ENCODE assay signal across 8 cellular contexts in genomic region chr9:33044162-33044673, GRCh38. TPM values are rescaled to one million over a fixed set of nuclear protein-coding genes. Genes with fewer than 3 reads are reported as not detected.
DNase-seq lines count a peak whose midpoint lies in the region; ATAC-seq and TF ChIP-seq lines count a peak whose summit lies in the region.

No MANE protein-coding gene starts in this region.

- H3K9me3 ChIP-seq in HEK293 (ENCODE audit: control insufficient read depth, insufficient read depth, low read depth, low read length) (no peaks in the 10 kb centered on the region), uterus (no peaks in the 10 kb centered on the region)

- peak; percentile 95 for ATAC-seq in left ventricle myocardium superior

- no peak for TF ChIP-seq CTCF in HEK293 (tag by site-specific recombination; IDR thresholded peaks at IDR 0.05)
- TF ChIP-seq CTCF in uterus (IDR thresholded peaks at IDR 0.05), result no peak

- H3K4me3 ChIP-seq in HEK293 (ENCODE audit: low read depth, low read length) (peak overlapping the region; percentile 62), uterus (peak overlapping the region; percentile 45 to 47)

- H3K27ac ChIP-seq in HEK293 (ENCODE audit: extremely low read depth, low read depth, low read length), result peak overlapping the region; percentile 71
- H3K27ac ChIP-seq in uterus, result peak overlapping the region; percentile 85 to 93

- H3K4me1 ChIP-seq in HEK293 (ENCODE audit: control insufficient read depth, insufficient read depth, low read length), result no peaks in the 10 kb centered on the region; the same call in 1 of the 2 replicates
- no peaks in the 10 kb centered on the region for H3K4me1 ChIP-seq in uterus

- TF ChIP-seq POLR2A in uterus (IDR thresholded peaks at IDR 0.05), result peak in 1 of 2 donors; percentile 40

- DNase-seq in GM04503 (ENCODE audit: low read depth) (peak; percentile 51), NCI-H1105 treated with DMSO at 0.1 percent for 48 hours (lab: John Stamatoyannopoulos, UW) (peak; percentile 92), T-helper 1 cell (peak; percentile 39 to 88 (median 55)), anterior cingulate cortex (lab: John Stamatoyannopoulos, UW) (peak in 57 of 58 donors; percentile 7 to 90 (median 67)), left ventricle myocardium superior (peak; percentile 90), posterior vena cava (ENCODE audit: low spot score) (peak; percentile 97), uterus (peak; percentile 83 to 85)

- intact Hi-C loops in left ventricle myocardium superior (cut with micrococcal nuclease) (no loop called here), posterior vena cava (cut with DNase I) (no loop called here), uterus (cut with DNase I; ENCODE audit: low total_unique reads) (no loop called here)

- H3K36me3 ChIP-seq in HEK293 (ENCODE audit: control insufficient read depth in 2 of 2, insufficient read depth in 1 of 2, low read length in 2 of 2), result peaks cover 11 to 53% of the 10 kb centered on the region in 2 experiments
- H3K36me3 ChIP-seq in uterus, result no peaks in the 10 kb centered on the region

- H3K27me3 ChIP-seq in uterus, result no peaks in the 10 kb centered on the region

- CTCF ChIA-PET in HEK293 (lab: Yijun Ruan, JAX), result interaction anchor here (0.6 to 2.5 kb wide), 12 partner anchors 8 to 665 kb away, joined by 3 to 10 read pairs (median 4); no protein-coding TSS in a partner anchor

- POLR2A ChIA-PET in HEK293 (lab: Yijun Ruan, JAX), result interaction anchor here (1.0 to 7.8 kb wide), 10 partner anchors 8 to 666 kb away, joined by 3 to 78 read pairs (median 4); partner anchors contain the start of genes DNAJA1 and SMU1

TF ChIP-seq in HEK293, 187 proteins besides CTCF, POLR2A, EP300 and RAD21 (continues in another document):
- TF ChIP-seq ZBTB21 (tag by site-specific recombination; IDR thresholded peaks at IDR 0.05) (peak; percentile 90), ATF2 (tag by site-specific recombination; IDR thresholded peaks at IDR 0.05; ENCODE audit: low read depth) (peak; percentile 96), KLF16 (tag by site-specific recombination; IDR thresholded peaks at IDR 0.05) (no peak), ZNF354C (tag by site-specific recombination; IDR thresholded peaks at IDR 0.05; ENCODE audit: borderline replicate concordance, low read depth) (no peak), ZFP37 (tag by site-specific recombination; IDR thresholded peaks at IDR 0.05) (0 out of 2 replicates have a peak, but pooled peaks have one; percentile 25), SP2 (tag by site-specific recombination; IDR thresholded peaks at IDR 0.05) (peak; percentile 39), OSR2 (tag by site-specific recombination; IDR thresholded peaks at IDR 0.05) (peak; percentile 87), GLIS1 (tag by site-specific recombination; IDR thresholded peaks at IDR 0.05) (peak; percentile 30), GLIS2 (tag by site-specific recombination; IDR thresholded peaks at IDR 0.05) (peak; percentile 69), ZNF600 (tag by site-specific recombination; IDR thresholded peaks at IDR 0.05) (0 out of 2 replicates have a peak, but pooled peaks have one; percentile 25), MYNN (tag by site-specific recombination; IDR thresholded peaks at IDR 0.05; ENCODE audit: borderline replicate concordance) (no peak), ZBTB20 (tag by site-specific recombination; IDR thresholded peaks at IDR 0.05) (peak; percentile 70; the same call in 1 of the 2 replicates), ZNF629 (tag by site-specific recombination; IDR thresholded peaks at IDR 0.05) (peak; percentile 93), ZNF76 (tag by site-specific recombination; IDR thresholded peaks at IDR 0.05; ENCODE audit: borderline replicate concordance, low read depth) (0 out of 2 replicates have a peak, but pooled peaks have one; percentile 31), ZBTB17 (tag by site-specific recombination; IDR thresholded peaks at IDR 0.05) (0 out of 2 replicates have a peak, but pooled peaks have one; percentile 26), ZNF148 (tag by site-specific recombination; IDR thresholded peaks at IDR 0.05; ENCODE audit: borderline replicate concordance) (no peak), PATZ1 (tag by site-specific recombination; IDR thresholded peaks at IDR 0.05) (peak; percentile 60), IKZF3 (tag by site-specific recombination; IDR thresholded peaks at IDR 0.05) (0 out of 2 replicates have a peak, but pooled peaks have one; percentile 13), ZBTB26 (tag by site-specific recombination; optimal IDR thresholded peaks at IDR 0.05) (peak; percentile 54), ZFP3 (tag by site-specific recombination; IDR thresholded peaks at IDR 0.05; ENCODE audit: low read depth) (no peak), ZBTB8A (tag by site-specific recombination; IDR thresholded peaks at IDR 0.05) (peak; percentile 41; the same call in 1 of the 2 replicates)

RNA-seq across cellular contexts. Expression of gene DNAJA1, which starts 19.1 kb away (rescaled TPM):
- total RNA-seq in left ventricle myocardium superior, result 90.9 TPM
- total RNA-seq in posterior vena cava, result 10 to 100 TPM; 71.8 to 83.1 TPM
- 100 to 1,000 TPM in 2 of 4 donors, 10 to 100 TPM in 2; 47.1 to 148 (median 82.1) TPM for total RNA-seq in uterus

RNA-seq across cellular contexts. Expression of gene SMU1, which starts 32.3 kb away (rescaled TPM):
- total RNA-seq in left ventricle myocardium superior, result 16.3 TPM
- total RNA-seq in posterior vena cava, result 10 to 100 TPM; 15.8 to 16.8 TPM
- 10 to 100 TPM; 12.0 to 45.9 (median 22.6) TPM for total RNA-seq in uterus

RNA-seq across cellular contexts. Expression of gene APTX, which starts 42.8 kb away (rescaled TPM):
- total RNA-seq in left ventricle myocardium superior (12.0 TPM), posterior vena cava (10 to 100 TPM; 20.2 to 20.9 TPM), uterus (10 to 100 TPM in 3 of 4 donors, 1 to 10 TPM in 1; 4.4 to 30.2 (median 22.4) TPM)

Comparison
In these comparisons a context has a peak if more than half of its experiments do, and no peak if none do; other contexts are left out.
1. Peak in every context shown above with its lines: DNase-seq, ATAC-seq, H3K4me3 ChIP-seq and H3K27ac ChIP-seq.